In the genomic region with DNA sequence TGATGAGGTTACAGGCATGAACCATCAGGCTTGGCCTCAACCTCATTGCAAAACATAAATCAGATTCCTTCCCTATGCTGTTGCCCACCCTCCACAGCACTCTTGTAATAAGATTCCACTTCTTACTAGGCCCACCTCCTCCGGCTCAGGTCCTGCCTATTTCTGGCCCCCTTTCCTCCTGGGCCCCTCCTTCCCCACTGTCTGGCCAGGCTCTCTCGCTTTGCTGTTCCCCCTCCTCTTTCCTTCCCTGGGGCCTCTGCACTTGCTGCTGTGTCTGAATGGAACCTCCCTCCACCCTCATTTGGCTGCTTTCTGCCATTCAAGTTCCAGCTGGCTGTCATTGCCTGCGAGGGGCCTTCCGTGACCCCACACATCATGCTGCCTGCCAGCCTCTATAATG, we compare ENCODE assay signal across 1 cellular context.
TF ChIP-seq lines count a peak whose summit lies in the region.

No MANE protein-coding gene starts in this region.

TF ChIP-seq in H1, 55 proteins besides CTCF, POLR2A, EP300 and RAD21:
- TF ChIP-seq MAFK (IDR thresholded peaks at IDR 0.05; ENCODE audit: low read depth, low read length) (no peak), CBX8 (IDR thresholded peaks at IDR 0.05; ENCODE audit: borderline replicate concordance, low read depth, low read length) (no peak), SUZ12 (IDR thresholded peaks at IDR 0.05; ENCODE audit: low read length) (no peak), ASH2L (IDR thresholded peaks at IDR 0.05; ENCODE audit: low read length) (no peak), EZH2 (IDR thresholded peaks at IDR 0.05; ENCODE audit: low read depth, low read length, severe bottlenecking) (no peak), RFX5 (IDR thresholded peaks at IDR 0.05; ENCODE audit: borderline replicate concordance, low read depth, low read length) (no peak), HDAC6 (IDR thresholded peaks at IDR 0.05; ENCODE audit: low read depth, low read length) (no peak), YY1 (IDR thresholded peaks at IDR 0.05; ENCODE audit: low read depth, low read length) (no peak), SP4 (IDR thresholded peaks at IDR 0.05; ENCODE audit: low read length) (no peak), PHF8 (conservative IDR thresholded peaks at IDR 0.05; ENCODE audit: low read depth, low read length) (no peak), TEAD4 (IDR thresholded peaks at IDR 0.05; ENCODE audit: low read depth, low read length) (no peak), CHD2 (IDR thresholded peaks at IDR 0.05; ENCODE audit: low read length) (no peak), BCL11A (IDR thresholded peaks at IDR 0.05; ENCODE audit: low read depth in 2 of 2, low read length in 2 of 2) (no peak), POU5F1 (IDR thresholded peaks at IDR 0.05; ENCODE audit: low read depth, low read length) (no peak), JUN (IDR thresholded peaks at IDR 0.05; ENCODE audit: low read depth, low read length) (no peak), GABPA (IDR thresholded peaks at IDR 0.05; ENCODE audit: borderline replicate concordance, insufficient read depth, low read length) (no peak), ZNF274 (IDR thresholded peaks at IDR 0.05; ENCODE audit: borderline replicate concordance, extremely low read depth, low read length) (no peak), KDM1A (IDR thresholded peaks at IDR 0.05; ENCODE audit: borderline replicate concordance, low read length) (no peak), EGR1 (IDR thresholded peaks at IDR 0.05; ENCODE audit: borderline replicate concordance, low read depth, low read length) (no peak)
- TF ChIP-seq, protein P1, sequence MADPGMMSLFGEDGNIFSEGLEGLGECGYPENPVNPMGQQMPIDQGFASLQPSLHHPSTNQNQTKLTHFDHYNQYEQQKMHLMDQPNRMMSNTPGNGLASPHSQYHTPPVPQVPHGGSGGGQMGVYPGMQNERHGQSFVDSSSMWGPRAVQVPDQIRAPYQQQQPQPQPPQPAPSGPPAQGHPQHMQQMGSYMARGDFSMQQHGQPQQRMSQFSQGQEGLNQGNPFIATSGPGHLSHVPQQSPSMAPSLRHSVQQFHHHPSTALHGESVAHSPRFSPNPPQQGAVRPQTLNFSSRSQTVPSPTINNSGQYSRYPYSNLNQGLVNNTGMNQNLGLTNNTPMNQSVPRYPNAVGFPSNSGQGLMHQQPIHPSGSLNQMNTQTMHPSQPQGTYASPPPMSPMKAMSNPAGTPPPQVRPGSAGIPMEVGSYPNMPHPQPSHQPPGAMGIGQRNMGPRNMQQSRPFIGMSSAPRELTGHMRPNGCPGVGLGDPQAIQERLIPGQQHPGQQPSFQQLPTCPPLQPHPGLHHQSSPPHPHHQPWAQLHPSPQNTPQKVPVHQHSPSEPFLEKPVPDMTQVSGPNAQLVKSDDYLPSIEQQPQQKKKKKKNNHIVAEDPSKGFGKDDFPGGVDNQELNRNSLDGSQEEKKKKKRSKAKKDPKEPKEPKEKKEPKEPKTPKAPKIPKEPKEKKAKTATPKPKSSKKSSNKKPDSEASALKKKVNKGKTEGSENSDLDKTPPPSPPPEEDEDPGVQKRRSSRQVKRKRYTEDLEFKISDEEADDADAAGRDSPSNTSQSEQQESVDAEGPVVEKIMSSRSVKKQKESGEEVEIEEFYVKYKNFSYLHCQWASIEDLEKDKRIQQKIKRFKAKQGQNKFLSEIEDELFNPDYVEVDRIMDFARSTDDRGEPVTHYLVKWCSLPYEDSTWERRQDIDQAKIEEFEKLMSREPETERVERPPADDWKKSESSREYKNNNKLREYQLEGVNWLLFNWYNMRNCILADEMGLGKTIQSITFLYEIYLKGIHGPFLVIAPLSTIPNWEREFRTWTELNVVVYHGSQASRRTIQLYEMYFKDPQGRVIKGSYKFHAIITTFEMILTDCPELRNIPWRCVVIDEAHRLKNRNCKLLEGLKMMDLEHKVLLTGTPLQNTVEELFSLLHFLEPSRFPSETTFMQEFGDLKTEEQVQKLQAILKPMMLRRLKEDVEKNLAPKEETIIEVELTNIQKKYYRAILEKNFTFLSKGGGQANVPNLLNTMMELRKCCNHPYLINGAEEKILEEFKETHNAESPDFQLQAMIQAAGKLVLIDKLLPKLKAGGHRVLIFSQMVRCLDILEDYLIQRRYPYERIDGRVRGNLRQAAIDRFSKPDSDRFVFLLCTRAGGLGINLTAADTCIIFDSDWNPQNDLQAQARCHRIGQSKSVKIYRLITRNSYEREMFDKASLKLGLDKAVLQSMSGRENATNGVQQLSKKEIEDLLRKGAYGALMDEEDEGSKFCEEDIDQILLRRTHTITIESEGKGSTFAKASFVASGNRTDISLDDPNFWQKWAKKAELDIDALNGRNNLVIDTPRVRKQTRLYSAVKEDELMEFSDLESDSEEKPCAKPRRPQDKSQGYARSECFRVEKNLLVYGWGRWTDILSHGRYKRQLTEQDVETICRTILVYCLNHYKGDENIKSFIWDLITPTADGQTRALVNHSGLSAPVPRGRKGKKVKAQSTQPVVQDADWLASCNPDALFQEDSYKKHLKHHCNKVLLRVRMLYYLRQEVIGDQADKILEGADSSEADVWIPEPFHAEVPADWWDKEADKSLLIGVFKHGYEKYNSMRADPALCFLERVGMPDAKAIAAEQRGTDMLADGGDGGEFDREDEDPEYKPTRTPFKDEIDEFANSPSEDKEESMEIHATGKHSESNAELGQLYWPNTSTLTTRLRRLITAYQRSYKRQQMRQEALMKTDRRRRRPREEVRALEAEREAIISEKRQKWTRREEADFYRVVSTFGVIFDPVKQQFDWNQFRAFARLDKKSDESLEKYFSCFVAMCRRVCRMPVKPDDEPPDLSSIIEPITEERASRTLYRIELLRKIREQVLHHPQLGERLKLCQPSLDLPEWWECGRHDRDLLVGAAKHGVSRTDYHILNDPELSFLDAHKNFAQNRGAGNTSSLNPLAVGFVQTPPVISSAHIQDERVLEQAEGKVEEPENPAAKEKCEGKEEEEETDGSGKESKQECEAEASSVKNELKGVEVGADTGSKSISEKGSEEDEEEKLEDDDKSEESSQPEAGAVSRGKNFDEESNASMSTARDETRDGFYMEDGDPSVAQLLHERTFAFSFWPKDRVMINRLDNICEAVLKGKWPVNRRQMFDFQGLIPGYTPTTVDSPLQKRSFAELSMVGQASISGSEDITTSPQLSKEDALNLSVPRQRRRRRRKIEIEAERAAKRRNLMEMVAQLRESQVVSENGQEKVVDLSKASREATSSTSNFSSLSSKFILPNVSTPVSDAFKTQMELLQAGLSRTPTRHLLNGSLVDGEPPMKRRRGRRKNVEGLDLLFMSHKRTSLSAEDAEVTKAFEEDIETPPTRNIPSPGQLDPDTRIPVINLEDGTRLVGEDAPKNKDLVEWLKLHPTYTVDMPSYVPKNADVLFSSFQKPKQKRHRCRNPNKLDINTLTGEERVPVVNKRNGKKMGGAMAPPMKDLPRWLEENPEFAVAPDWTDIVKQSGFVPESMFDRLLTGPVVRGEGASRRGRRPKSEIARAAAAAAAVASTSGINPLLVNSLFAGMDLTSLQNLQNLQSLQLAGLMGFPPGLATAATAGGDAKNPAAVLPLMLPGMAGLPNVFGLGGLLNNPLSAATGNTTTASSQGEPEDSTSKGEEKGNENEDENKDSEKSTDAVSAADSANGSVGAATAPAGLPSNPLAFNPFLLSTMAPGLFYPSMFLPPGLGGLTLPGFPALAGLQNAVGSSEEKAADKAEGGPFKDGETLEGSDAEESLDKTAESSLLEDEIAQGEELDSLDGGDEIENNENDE (IDR thresholded peaks at IDR 0.05; ENCODE audit: insufficient replicate concordance, low read length), result no peak
